ENCODE assay signal across 1 cellular context in genomic region chrX:41381685-41382084, GRCh38.
TF ChIP-seq lines count a peak whose summit lies in the region.

No MANE protein-coding gene starts in this region.

TF ChIP-seq in HepG2, 621 proteins besides CTCF, POLR2A, EP300 and RAD21 (continued from another document and continues in another):
- TF ChIP-seq FOXP4 (CRISPR knock-in tag; IDR thresholded peaks at IDR 0.05), result peak; percentile 74
- TF ChIP-seq ZNF891 (CRISPR knock-in tag; IDR thresholded peaks at IDR 0.05), result no peak
- TF ChIP-seq UBTF (CRISPR knock-in tag; IDR thresholded peaks at IDR 0.05), result 0 out of 2 replicates have a peak, but pooled peaks have one; percentile 21
- no peak for TF ChIP-seq HMGA1 (CRISPR knock-in tag; conservative IDR thresholded peaks at IDR 0.05)
- no peak for TF ChIP-seq ZNF33B (CRISPR knock-in tag; IDR thresholded peaks at IDR 0.05)
- no peak for TF ChIP-seq ZNF678 (CRISPR knock-in tag; IDR thresholded peaks at IDR 0.05)
- TF ChIP-seq ZNF674 (CRISPR knock-in tag; IDR thresholded peaks at IDR 0.05; ENCODE audit: low read depth), result no peak
- no peak for TF ChIP-seq ZNF619 (CRISPR knock-in tag; IDR thresholded peaks at IDR 0.05)
- no peak for TF ChIP-seq ZBTB44 (CRISPR knock-in tag; IDR thresholded peaks at IDR 0.05)
- TF ChIP-seq MXI1 (IDR thresholded peaks at IDR 0.05; ENCODE audit: borderline replicate concordance, low read depth, low read length), result no peak
- TF ChIP-seq SOX13 (IDR thresholded peaks at IDR 0.05), result peak; percentile 50; the same call in 1 of the 2 replicates
- peak in 1 of 2 experiments; percentile 92; a peak in 2 of 4 replicates for TF ChIP-seq SOX13 (CRISPR knock-in tag; conservative IDR thresholded peaks at IDR 0.05 in 1 of 2, IDR thresholded peaks at IDR 0.05 in 1 of 2)
- TF ChIP-seq ZNF777 (CRISPR knock-in tag; IDR thresholded peaks at IDR 0.05), result no peak
- no peak for TF ChIP-seq ZNF138 (CRISPR knock-in tag; IDR thresholded peaks at IDR 0.05; ENCODE audit: low read depth)
- no peak for TF ChIP-seq YEATS4 (CRISPR knock-in tag; IDR thresholded peaks at IDR 0.05; ENCODE audit: borderline replicate concordance)
- no peak for TF ChIP-seq KLF15 (CRISPR knock-in tag; IDR thresholded peaks at IDR 0.05; ENCODE audit: borderline replicate concordance)
- TF ChIP-seq ZNF709 (CRISPR knock-in tag; IDR thresholded peaks at IDR 0.05), result no peak
- TF ChIP-seq ZNF282 (IDR thresholded peaks at IDR 0.05; ENCODE audit: partially characterized antibody), result no peak
- 0 out of 2 replicates have a peak, but pooled peaks have one; percentile 10 for TF ChIP-seq ZNF644 (CRISPR knock-in tag; IDR thresholded peaks at IDR 0.05; ENCODE audit: low read depth)
- no peak for TF ChIP-seq ARID2 (CRISPR knock-in tag; IDR thresholded peaks at IDR 0.05; ENCODE audit: borderline replicate concordance)
- no peak for TF ChIP-seq BRCA1 (CRISPR knock-in tag; IDR thresholded peaks at IDR 0.05)
- TF ChIP-seq HNRNPL (IDR thresholded peaks at IDR 0.05; ENCODE audit: low read depth, low read length), result no peak
- TF ChIP-seq RORA (CRISPR knock-in tag; IDR thresholded peaks at IDR 0.05), result no peak
- no peak for TF ChIP-seq ARNTL (CRISPR knock-in tag; IDR thresholded peaks at IDR 0.05)
- TF ChIP-seq RAD51 (IDR thresholded peaks at IDR 0.05; ENCODE audit: borderline replicate concordance), result no peak
- TF ChIP-seq ZNF136 (CRISPR knock-in tag; IDR thresholded peaks at IDR 0.05; ENCODE audit: low read depth), result no peak
- TF ChIP-seq PHB2 (IDR thresholded peaks at IDR 0.05; ENCODE audit: partially characterized antibody), result no peak
- TF ChIP-seq FUBP1 (CRISPR knock-in tag; IDR thresholded peaks at IDR 0.05; ENCODE audit: borderline replicate concordance), result no peak
- TF ChIP-seq ZNF557 (CRISPR knock-in tag; IDR thresholded peaks at IDR 0.05), result no peak
- TF ChIP-seq USF2 (IDR thresholded peaks at IDR 0.05; ENCODE audit: low read depth, low read length), result no peak
- TF ChIP-seq USF2 (CRISPR knock-in tag; IDR thresholded peaks at IDR 0.05; ENCODE audit: borderline replicate concordance), result no peak
- TF ChIP-seq SMARCC2 (IDR thresholded peaks at IDR 0.05), result no peak
- TF ChIP-seq ZNF20 (CRISPR knock-in tag; IDR thresholded peaks at IDR 0.05), result no peak
- TF ChIP-seq ZZZ3 (CRISPR knock-in tag; IDR thresholded peaks at IDR 0.05; ENCODE audit: borderline replicate concordance), result no peak
- no peak for TF ChIP-seq CBFB (CRISPR knock-in tag; IDR thresholded peaks at IDR 0.05)
- no peak for TF ChIP-seq MXD3 (CRISPR knock-in tag; IDR thresholded peaks at IDR 0.05)
- TF ChIP-seq MEIS2 (CRISPR knock-in tag; IDR thresholded peaks at IDR 0.05), result 0 out of 2 replicates have a peak, but pooled peaks have one; percentile 51
- TF ChIP-seq TARDBP (CRISPR knock-in tag; IDR thresholded peaks at IDR 0.05), result 0 out of 2 replicates have a peak, but pooled peaks have one; percentile 28
- TF ChIP-seq ZNF546 (CRISPR knock-in tag; conservative IDR thresholded peaks at IDR 0.05), result no peak
- TF ChIP-seq THAP7 (CRISPR knock-in tag; IDR thresholded peaks at IDR 0.05), result no peak
- peak; percentile 51; the same call in 1 of the 2 replicates for TF ChIP-seq HNF1B (CRISPR knock-in tag; IDR thresholded peaks at IDR 0.05)
- TF ChIP-seq ZXDC (CRISPR knock-in tag; IDR thresholded peaks at IDR 0.05), result no peak
- peak; percentile 61 for TF ChIP-seq HNF4G (IDR thresholded peaks at IDR 0.05; ENCODE audit: borderline replicate concordance, low read depth, low read length)
- peak; percentile 82; the same call in 1 of the 2 replicates for TF ChIP-seq HNF4G (CRISPR knock-in tag; IDR thresholded peaks at IDR 0.05; ENCODE audit: borderline replicate concordance, low read depth)
- no peak for TF ChIP-seq RCOR2 (CRISPR knock-in tag; IDR thresholded peaks at IDR 0.05)
- no peak for TF ChIP-seq ZBTB42 (CRISPR knock-in tag; IDR thresholded peaks at IDR 0.05)
- TF ChIP-seq ZNF414 (CRISPR knock-in tag; IDR thresholded peaks at IDR 0.05), result no peak
- TF ChIP-seq THRA (CRISPR knock-in tag; IDR thresholded peaks at IDR 0.05; ENCODE audit: borderline replicate concordance), result no peak
- TF ChIP-seq ZNF605 (CRISPR knock-in tag; IDR thresholded peaks at IDR 0.05), result no peak
